ENCODE assay signal across 1 cellular context in genomic region chr1:184915463-184916080, GRCh38.
TF ChIP-seq lines count a peak whose summit lies in the region.

No MANE protein-coding gene starts in this region.

TF ChIP-seq in K562, 482 proteins besides CTCF, POLR2A, EP300 and RAD21 (continued from another document):
- TF ChIP-seq EWSR1 (IDR thresholded peaks at IDR 0.05; ENCODE audit: borderline replicate concordance, low read depth, partially characterized antibody) (no peak), C11orf30 (IDR thresholded peaks at IDR 0.05; ENCODE audit: low read depth) (peak; percentile 46; the same call in 1 of the 2 replicates), ZNF316 (IDR thresholded peaks at IDR 0.05) (peak; percentile 65), HIVEP1 (CRISPR knock-in tag; IDR thresholded peaks at IDR 0.05) (no peak)
